8 cellular contexts compared by ENCODE assay signal in the genomic region with DNA sequence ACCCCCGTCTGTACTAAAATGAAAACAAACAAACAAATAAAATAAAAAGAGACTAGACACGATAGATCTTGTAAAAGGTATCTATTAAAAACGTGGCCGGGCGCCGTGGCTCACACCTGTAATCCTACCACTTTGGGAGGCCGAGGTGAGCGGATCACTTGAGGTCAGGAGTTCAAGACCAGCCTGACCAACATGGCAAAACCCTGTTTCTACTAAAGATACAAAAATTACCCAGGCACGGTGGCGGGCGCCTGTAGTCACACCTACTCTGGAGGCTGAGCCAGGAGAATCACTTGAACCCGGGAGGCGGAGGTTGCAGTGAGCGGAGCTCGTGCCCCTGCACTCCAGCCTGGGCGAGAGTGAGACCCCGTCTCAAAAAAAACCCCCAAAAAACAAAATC. TPM values are rescaled to one million over a fixed set of nuclear protein-coding genes. Genes with fewer than 3 reads are reported as not detected.
A peak's percentile ranks its signal among the peaks of the same experiment; 100 is the strongest.
DNase-seq lines count a peak whose midpoint lies in the region; ATAC-seq and TF ChIP-seq lines count a peak whose summit lies in the region.
"Not testable (repeated sequence)": the region's sequence is repeated elsewhere in the genome, so short reads cannot be mapped to it uniquely, and the experiment has no call there.

No MANE protein-coding gene starts in this region.

- H3K27ac ChIP-seq in ACC112 (ENCODE audit: low read depth, low read length) (peak overlapping the region; percentile 58), stomach smooth muscle (ENCODE audit: low read length) (peak overlapping the region; percentile 79)
- H3K27ac ChIP-seq in HUES48 (ENCODE audit: low read depth, low read length); lower lobe of right lung: not testable (repeated sequence)

- H3K27ac Mint-ChIP-seq in activated B cell treated with CpG ODN at 0.5 μM for 24 hours; activated naive CD8-positive, alpha-beta T cell: not testable (repeated sequence)
- H3K27ac Mint-ChIP-seq in endothelial cell (ENCODE audit: unreplicated experiment), result peak overlapping the region; percentile 40

- H2AFZ ChIP-seq in ACC112 (ENCODE audit: low read length, unreplicated experiment); neuron (ENCODE audit: low read depth, low read length): not testable (repeated sequence)

- not testable (repeated sequence) for DNase-seq in activated B cell treated with CpG ODN at 0.5 μM for 24 hours; endothelial cell (ENCODE audit: low spot score); lower lobe of right lung

- H3K4me3 Mint-ChIP-seq in activated B cell treated with CpG ODN at 0.5 μM for 24 hours, result peak overlapping the region; percentile 57
- H3K4me3 Mint-ChIP-seq in activated naive CD8-positive, alpha-beta T cell, result peak overlapping the region; percentile 82
- H3K4me3 Mint-ChIP-seq in endothelial cell (ENCODE audit: unreplicated experiment), result peak overlapping the region; percentile 93

- not testable (repeated sequence) for H3K9me3 Mint-ChIP-seq in activated B cell treated with CpG ODN at 0.5 μM for 24 hours; activated naive CD8-positive, alpha-beta T cell (ENCODE audit: low read depth); endothelial cell (ENCODE audit: unreplicated experiment)

- not testable (repeated sequence) for H3K4me1 Mint-ChIP-seq in activated B cell treated with CpG ODN at 0.5 μM for 24 hours; activated naive CD8-positive, alpha-beta T cell (ENCODE audit: low read depth)
- H3K4me1 Mint-ChIP-seq in endothelial cell (ENCODE audit: unreplicated experiment), result peaks cover 29% of the 10 kb centered on the region

- not testable (repeated sequence) for H3K36me3 Mint-ChIP-seq in activated B cell treated with CpG ODN at 0.5 μM for 24 hours (ENCODE audit: low read depth); activated naive CD8-positive, alpha-beta T cell; endothelial cell (ENCODE audit: low read depth, unreplicated experiment)

- POLR2A ChIA-PET in activated B cell treated with CpG ODN at 0.5 μM for 24 hours (lab: Charles Lee), result not testable (repeated sequence)

- H3K9me3 ChIP-seq in HUES48 (ENCODE audit: control insufficient read depth, insufficient read depth, low read length); lower lobe of right lung; neuron (ENCODE audit: low read length); stomach smooth muscle (ENCODE audit: control insufficient read depth in 2 of 2, low read length in 2 of 2): not testable (repeated sequence)

- not testable (repeated sequence) for H3K9ac ChIP-seq in HUES48 (ENCODE audit: low read depth, low read length); stomach smooth muscle (ENCODE audit: low read length in 2 of 2)

- peaks cover 34% of the 10 kb centered on the region for H3K79me2 ChIP-seq in ACC112 (ENCODE audit: control insufficient read depth, insufficient read depth, low read length, unreplicated experiment)

- H3K4me3 ChIP-seq in ACC112 (ENCODE audit: low read depth, low read length) (peak overlapping the region; percentile 94; the same call in 1 of the 2 replicates), HUES48 (ENCODE audit: low read depth, low read length) (peak overlapping the region; percentile 94), lower lobe of right lung (peak overlapping the region; percentile 90), neuron (ENCODE audit: low read length) (peak overlapping the region; percentile 82)
- H3K4me3 ChIP-seq in stomach smooth muscle (ENCODE audit: low read length in 2 of 2), result not testable (repeated sequence)

- H3K4me1 ChIP-seq in ACC112 (ENCODE audit: control insufficient read depth, insufficient read depth, low read length, unreplicated experiment); HUES48 (ENCODE audit: control insufficient read depth, insufficient read depth, low read length); stomach smooth muscle (ENCODE audit: control insufficient read depth, insufficient read depth, low read length): not testable (repeated sequence)
- peaks cover 12% of the 10 kb centered on the region for H3K4me1 ChIP-seq in lower lobe of right lung
- peaks cover 11% of the 10 kb centered on the region for H3K4me1 ChIP-seq in neuron (ENCODE audit: insufficient read depth, low read length)

- H3K27me3 ChIP-seq in ACC112 (ENCODE audit: insufficient read depth, low read length); lower lobe of right lung (ENCODE audit: low read depth); neuron (ENCODE audit: insufficient read depth, low read length); stomach smooth muscle (ENCODE audit: control insufficient read depth in 1 of 2, insufficient read depth in 2 of 2, low read length in 2 of 2): not testable (repeated sequence)
- H3K27me3 ChIP-seq in HUES48 (ENCODE audit: control insufficient read depth, insufficient read depth, low read length), result peaks cover 11% of the 10 kb centered on the region

- not testable (repeated sequence) for TF ChIP-seq CTCF in activated B cell treated with CpG ODN at 0.5 μM for 24 hours (IDR thresholded peaks at IDR 0.05); endothelial cell (IDR thresholded peaks at IDR 0.05; ENCODE audit: unreplicated experiment); lower lobe of right lung (IDR thresholded peaks at IDR 0.05)

- intact Hi-C loops in activated B cell treated with CpG ODN at 0.5 μM for 24 hours (cut with micrococcal nuclease) (loop anchor here (1.0 kb wide), 2 partner anchors 62 to 562 kb away; a partner anchor contains a TSS), lower lobe of right lung (cut with DNase I) (loop anchor here (10.0 kb wide), 1 partner anchor 342 kb away; no protein-coding TSS in a partner anchor)

- H3K36me3 ChIP-seq in ACC112 (ENCODE audit: insufficient read depth, low read length); HUES48 (ENCODE audit: control insufficient read depth, insufficient read depth, low read length); lower lobe of right lung; neuron (ENCODE audit: insufficient read depth, low read length); stomach smooth muscle (ENCODE audit: control insufficient read depth in 2 of 2, insufficient read depth in 2 of 2, low read length in 2 of 2): not testable (repeated sequence)

- CTCF ChIA-PET in activated B cell treated with CpG ODN at 0.5 μM for 24 hours (lab: Charles Lee), result interaction anchor here (3.1 kb wide), 1 partner anchor 414 kb away, joined by 14 read pairs; no protein-coding TSS in a partner anchor

- ATAC-seq in activated B cell treated with CpG ODN at 0.5 μM for 24 hours (ENCODE audit: low read depth); lower lobe of right lung: not testable (repeated sequence)

- peaks cover 20% of the 10 kb centered on the region for H3K27me3 Mint-ChIP-seq in activated B cell treated with CpG ODN at 0.5 μM for 24 hours
- H3K27me3 Mint-ChIP-seq in activated naive CD8-positive, alpha-beta T cell, result peaks cover 23% of the 10 kb centered on the region
- H3K27me3 Mint-ChIP-seq in endothelial cell (ENCODE audit: unreplicated experiment), result not testable (repeated sequence)

RNA-seq across cellular contexts. Expression of a gene that starts 1.8 kb away (rescaled TPM):
- 0.49 and 1.1 TPM in 2 replicates for total RNA-seq in activated B cell treated with CpG ODN at 0.5 μM for 24 hours
- 49.3 TPM for total RNA-seq in endothelial cell (ENCODE audit: unreplicated experiment)
- 6.7 TPM for total RNA-seq in lower lobe of right lung
